Comparison of ENCODE assay signal across 1 cellular context in genomic region chr7:101233907-101234547, GRCh38.
TF ChIP-seq lines count a peak whose summit lies in the region.

No MANE protein-coding gene starts in this region.

TF ChIP-seq in K562, 482 proteins besides CTCF, POLR2A, EP300 and RAD21 (continued from another document and continues in another):
- TF ChIP-seq ZBTB11 (CRISPR knock-in tag; IDR thresholded peaks at IDR 0.05) (peak in 1 of 3 experiments; percentile 44; a peak in 1 of 6 replicates), HMGN3 (IDR thresholded peaks at IDR 0.05; ENCODE audit: borderline replicate concordance, extremely low read depth, insufficient read length, low read depth, low read length) (no peak), ZNF174 (CRISPR knock-in tag; IDR thresholded peaks at IDR 0.05) (no peak), ZNF354B (CRISPR knock-in tag; IDR thresholded peaks at IDR 0.05) (no peak), ZNF146 (CRISPR knock-in tag; IDR thresholded peaks at IDR 0.05; ENCODE audit: unreplicated experiment) (no peak), GTF2B (IDR thresholded peaks at IDR 0.05; ENCODE audit: extremely low read depth, insufficient read length) (no peak), NFYB (IDR thresholded peaks at IDR 0.05; ENCODE audit: extremely low read depth, insufficient read length) (no peak), MCM2 (IDR thresholded peaks at IDR 0.05; ENCODE audit: low read depth) (no peak), ZSCAN29 (IDR thresholded peaks at IDR 0.05) (no peak), CAMTA2 (CRISPR knock-in tag; conservative IDR thresholded peaks at IDR 0.05) (no peak), ZBED1 (IDR thresholded peaks at IDR 0.05) (no peak), PTTG1 (tag; IDR thresholded peaks at IDR 0.05; ENCODE audit: low read depth) (no peak), RBM34 (IDR thresholded peaks at IDR 0.05; ENCODE audit: borderline replicate concordance, insufficient read depth, low read length) (no peak), KLF6 (CRISPR knock-in tag; IDR thresholded peaks at IDR 0.05; ENCODE audit: borderline replicate concordance) (no peak), ZNF639 (CRISPR knock-in tag; conservative IDR thresholded peaks at IDR 0.05 in 1 of 2, IDR thresholded peaks at IDR 0.05 in 1 of 2) (no peak), RBBP5 (IDR thresholded peaks at IDR 0.05; ENCODE audit: borderline replicate concordance, insufficient read depth, low read length, poor library complexity, severe bottlenecking) (no peak), ZNF785 (CRISPR knock-in tag; IDR thresholded peaks at IDR 0.05) (no peak), TAF15 (IDR thresholded peaks at IDR 0.05; ENCODE audit: low read depth, low read length) (no peak), ZNF12 (CRISPR knock-in tag; IDR thresholded peaks at IDR 0.05) (no peak), POLR3G (IDR thresholded peaks at IDR 0.05; ENCODE audit: extremely low read depth, insufficient read length, insufficient replicate concordance) (no peak), ZNF57 (CRISPR knock-in tag; IDR thresholded peaks at IDR 0.05) (no peak), KLF16 (IDR thresholded peaks at IDR 0.05) (peak; percentile 70; the same call in 1 of the 2 replicates), CHAMP1 (IDR thresholded peaks at IDR 0.05) (no peak), CC2D1A (IDR thresholded peaks at IDR 0.05) (peak; percentile 40; the same call in 1 of the 2 replicates), FOXJ3 (CRISPR knock-in tag; IDR thresholded peaks at IDR 0.05) (no peak), DDX20 (tag; IDR thresholded peaks at IDR 0.05; ENCODE audit: low read depth) (no peak), ZNF507 (tag; conservative IDR thresholded peaks at IDR 0.05) (no peak), HDAC2 (IDR thresholded peaks at IDR 0.05) (0 out of 2 replicates have a peak, but pooled peaks have one; percentile 50), DLX4 (CRISPR knock-in tag; IDR thresholded peaks at IDR 0.05) (no peak), NCOR1 (IDR thresholded peaks at IDR 0.05) (peak; percentile 89), TFAP4 (CRISPR knock-in tag; IDR thresholded peaks at IDR 0.05; ENCODE audit: borderline replicate concordance) (peak; percentile 72), SRSF1 (IDR thresholded peaks at IDR 0.05; ENCODE audit: low read depth, low read length) (no peak), SRSF3 (IDR thresholded peaks at IDR 0.05; ENCODE audit: insufficient read depth, low read length) (no peak), MLLT1 (IDR thresholded peaks at IDR 0.05) (peak in 1 of 2 experiments; percentile 81; a peak in 2 of 4 replicates), ZFPM2 (CRISPR knock-in tag; IDR thresholded peaks at IDR 0.05) (no peak), VEZF1 (CRISPR knock-in tag; IDR thresholded peaks at IDR 0.05) (no peak), CLOCK (CRISPR knock-in tag; IDR thresholded peaks at IDR 0.05; ENCODE audit: borderline replicate concordance) (no peak), PRPF4 (IDR thresholded peaks at IDR 0.05; ENCODE audit: insufficient read depth, low read depth, low read length, poor library complexity, severe bottlenecking) (no peak), AFF4 (CRISPR knock-in tag; IDR thresholded peaks at IDR 0.05) (no peak), E2F5 (CRISPR knock-in tag; IDR thresholded peaks at IDR 0.05) (no peak), BMI1 (IDR thresholded peaks at IDR 0.05; ENCODE audit: low read length) (no peak), ZNF584 (CRISPR knock-in tag; IDR thresholded peaks at IDR 0.05; ENCODE audit: low read depth) (no peak), CBFA2T3 (IDR thresholded peaks at IDR 0.05) (peak; percentile 96)
